In the genomic region with DNA sequence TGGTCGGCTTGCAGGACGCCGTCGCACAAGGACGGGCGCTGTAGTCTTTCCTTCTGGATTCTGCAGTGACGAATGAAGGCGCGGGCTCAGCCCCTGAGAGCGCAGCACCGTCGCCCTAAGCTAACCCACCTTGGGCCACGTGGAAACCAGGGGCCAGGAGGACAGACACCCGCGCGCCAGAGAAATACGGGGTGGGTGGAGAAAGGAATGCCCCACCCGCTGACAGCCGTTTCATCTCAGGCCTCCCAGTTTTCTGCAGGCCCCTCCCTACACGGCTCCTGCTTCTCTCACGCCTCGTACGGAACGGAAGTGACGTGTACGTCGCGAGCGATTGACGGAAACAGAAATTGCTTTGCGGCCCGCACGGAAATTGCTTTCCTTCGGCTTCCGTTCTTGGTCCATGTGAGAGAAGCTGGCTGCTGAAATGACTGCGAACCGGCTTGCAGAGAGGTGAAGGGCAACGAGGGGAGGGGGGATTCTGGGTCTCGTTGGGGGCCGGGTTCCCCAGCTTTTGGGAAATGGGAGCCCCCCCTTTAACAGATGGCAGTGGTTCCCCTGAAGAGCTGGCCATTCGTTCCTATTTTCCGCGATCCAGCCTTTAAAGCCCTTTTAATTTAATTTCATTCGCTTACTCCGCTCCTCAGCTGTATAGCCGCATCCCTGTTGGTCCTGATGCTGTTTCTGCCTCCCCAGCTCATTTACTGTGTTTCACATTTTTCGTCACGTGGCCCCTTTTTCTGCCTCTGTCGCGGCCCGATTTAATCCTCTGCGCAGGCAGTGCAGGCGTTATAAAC, we compare ENCODE assay signal across 1 cellular context.
TF ChIP-seq lines count a peak whose summit lies in the region.

TSS of gene UTP14A (plus strand) at position 378 of the 794 bp plus-strand sequence. CDS start at position 425, 47 bp downstream.

TF ChIP-seq in K562, 482 proteins besides CTCF, POLR2A, EP300 and RAD21 (continued from another document and continues in another):
- TF ChIP-seq, protein P1, sequence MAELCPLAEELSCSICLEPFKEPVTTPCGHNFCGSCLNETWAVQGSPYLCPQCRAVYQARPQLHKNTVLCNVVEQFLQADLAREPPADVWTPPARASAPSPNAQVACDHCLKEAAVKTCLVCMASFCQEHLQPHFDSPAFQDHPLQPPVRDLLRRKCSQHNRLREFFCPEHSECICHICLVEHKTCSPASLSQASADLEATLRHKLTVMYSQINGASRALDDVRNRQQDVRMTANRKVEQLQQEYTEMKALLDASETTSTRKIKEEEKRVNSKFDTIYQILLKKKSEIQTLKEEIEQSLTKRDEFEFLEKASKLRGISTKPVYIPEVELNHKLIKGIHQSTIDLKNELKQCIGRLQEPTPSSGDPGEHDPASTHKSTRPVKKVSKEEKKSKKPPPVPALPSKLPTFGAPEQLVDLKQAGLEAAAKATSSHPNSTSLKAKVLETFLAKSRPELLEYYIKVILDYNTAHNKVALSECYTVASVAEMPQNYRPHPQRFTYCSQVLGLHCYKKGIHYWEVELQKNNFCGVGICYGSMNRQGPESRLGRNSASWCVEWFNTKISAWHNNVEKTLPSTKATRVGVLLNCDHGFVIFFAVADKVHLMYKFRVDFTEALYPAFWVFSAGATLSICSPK (IDR thresholded peaks at IDR 0.05; ENCODE audit: borderline replicate concordance): no peak
- TF ChIP-seq ZNF217 (CRISPR knock-in tag; IDR thresholded peaks at IDR 0.05) (no peak), CSDE1 (IDR thresholded peaks at IDR 0.05) (no peak), MXI1 (IDR thresholded peaks at IDR 0.05; ENCODE audit: low read depth, low read length) (no peak), E2F8 (IDR thresholded peaks at IDR 0.05; ENCODE audit: low read depth, partially characterized antibody) (peak; percentile 90), SIN3B (IDR thresholded peaks at IDR 0.05; ENCODE audit: low read depth) (peak; percentile 61; the same call in 1 of the 2 replicates), ASH1L (IDR thresholded peaks at IDR 0.05; ENCODE audit: borderline replicate concordance, low read depth, partially characterized antibody) (no peak), FOSL1 (tag; conservative IDR thresholded peaks at IDR 0.05) (no peak), SIX5 (IDR thresholded peaks at IDR 0.05; ENCODE audit: borderline replicate concordance in 1 of 2, insufficient read depth in 1 of 2, low read depth in 1 of 2, low read length in 2 of 2) (no peak), ZNF639 (CRISPR knock-in tag; conservative IDR thresholded peaks at IDR 0.05 in 1 of 2, IDR thresholded peaks at IDR 0.05 in 1 of 2) (0 out of 4 replicates have a peak, but pooled peaks of 1 of the 2 experiments have one; percentile 33), POU5F1 (IDR thresholded peaks at IDR 0.05; ENCODE audit: borderline replicate concordance, low read depth, low read length, partially characterized antibody) (no peak), ZNF609 (CRISPR knock-in tag; IDR thresholded peaks at IDR 0.05; ENCODE audit: borderline replicate concordance) (no peak), FOXJ2 (tag; IDR thresholded peaks at IDR 0.05) (no peak), MEF2D (tag; conservative IDR thresholded peaks at IDR 0.05; ENCODE audit: low read depth) (no peak), ZNF77 (CRISPR knock-in tag; IDR thresholded peaks at IDR 0.05) (no peak), ZNF764 (CRISPR knock-in tag; IDR thresholded peaks at IDR 0.05; ENCODE audit: low read depth) (no peak), PRDM10 (IDR thresholded peaks at IDR 0.05; ENCODE audit: partially characterized antibody) (no peak), NCOA6 (IDR thresholded peaks at IDR 0.05) (no peak), ZNF197 (CRISPR knock-in tag; IDR thresholded peaks at IDR 0.05; ENCODE audit: low read depth) (no peak), HBP1 (CRISPR knock-in tag; IDR thresholded peaks at IDR 0.05) (no peak), CREBBP (IDR thresholded peaks at IDR 0.05; ENCODE audit: low read depth, low read length) (no peak), VEZF1 (CRISPR knock-in tag; IDR thresholded peaks at IDR 0.05) (peak; percentile 82), ZNF644 (tag; IDR thresholded peaks at IDR 0.05; ENCODE audit: low read depth) (no peak), PHB2 (IDR thresholded peaks at IDR 0.05; ENCODE audit: low read depth) (no peak), SMARCE1 (IDR thresholded peaks at IDR 0.05) (no peak), ZNF146 (CRISPR knock-in tag; IDR thresholded peaks at IDR 0.05; ENCODE audit: unreplicated experiment) (no peak), ZNF699 (CRISPR knock-in tag; IDR thresholded peaks at IDR 0.05; ENCODE audit: insufficient replicate concordance) (no peak), ZBED1 (IDR thresholded peaks at IDR 0.05) (0 out of 2 replicates have a peak, but pooled peaks have one; percentile 51), XRCC4 (IDR thresholded peaks at IDR 0.05; ENCODE audit: extremely low read depth, insufficient read depth, insufficient read length) (no peak), PURB (CRISPR knock-in tag; IDR thresholded peaks at IDR 0.05; ENCODE audit: low read depth) (no peak), ZSCAN29 (IDR thresholded peaks at IDR 0.05) (no peak), FOXA1 (IDR thresholded peaks at IDR 0.05; ENCODE audit: borderline replicate concordance) (no peak), RBFOX2 (IDR thresholded peaks at IDR 0.05; ENCODE audit: low read depth, low read length) (peak; percentile 88)
- TF ChIP-seq, protein P2, sequence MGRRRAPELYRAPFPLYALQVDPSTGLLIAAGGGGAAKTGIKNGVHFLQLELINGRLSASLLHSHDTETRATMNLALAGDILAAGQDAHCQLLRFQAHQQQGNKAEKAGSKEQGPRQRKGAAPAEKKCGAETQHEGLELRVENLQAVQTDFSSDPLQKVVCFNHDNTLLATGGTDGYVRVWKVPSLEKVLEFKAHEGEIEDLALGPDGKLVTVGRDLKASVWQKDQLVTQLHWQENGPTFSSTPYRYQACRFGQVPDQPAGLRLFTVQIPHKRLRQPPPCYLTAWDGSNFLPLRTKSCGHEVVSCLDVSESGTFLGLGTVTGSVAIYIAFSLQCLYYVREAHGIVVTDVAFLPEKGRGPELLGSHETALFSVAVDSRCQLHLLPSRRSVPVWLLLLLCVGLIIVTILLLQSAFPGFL (CRISPR knock-in tag; IDR thresholded peaks at IDR 0.05): no peak
